In genomic region chr10:67725567-67725966, GRCh38 we compare ENCODE assay signal across 29 cellular contexts. TPM values are rescaled to one million over a fixed set of nuclear protein-coding genes. Genes with fewer than 3 reads are reported as not detected.
"Had no signal": no experiment of that assay in that cellular context is flagged by ENCODE, and none has a peak within 500 bp of the region (broad histone marks: within the 10 kb centered on the region; RNA-seq: fewer than 3 reads in every experiment).

No MANE protein-coding gene starts in this region.

- H3K27me3 Mint-ChIP-seq: activated naive CD8-positive, alpha-beta T cell treated with anti-CD3 and anti-CD28 coated beads for 36 hours; activated naive CD8-positive, alpha-beta T cell treated with anti-CD3 and anti-CD28 coated beads, Interleukin-2, amount 50 U/mL, for 24 hours had no signal

- H3K27ac Mint-ChIP-seq: activated CD4-positive, alpha-beta memory T cell treated with anti-CD3 and anti-CD28 coated beads for 36 hours; activated naive CD8-positive, alpha-beta T cell treated with anti-CD3 and anti-CD28 coated beads for 36 hours; activated naive CD8-positive, alpha-beta T cell treated with anti-CD3 and anti-CD28 coated beads, Interleukin-2, amount 50 U/mL, for 24 hours; effector memory CD8-positive, alpha-beta T cell; T-helper 17 cell; T-helper 2 cell treated with Interferon-gamma antibody and Interleukin-4, amounts not matched to agents 5 μg/mL and 100 μg/mL, for 36 hours had no signal

- H3K36me3 Mint-ChIP-seq: activated CD4-positive, alpha-beta memory T cell treated with anti-CD3 and anti-CD28 coated beads for 36 hours; activated naive CD8-positive, alpha-beta T cell treated with anti-CD3 and anti-CD28 coated beads for 36 hours had no signal

- H3K4me1 Mint-ChIP-seq: activated naive CD8-positive, alpha-beta T cell treated with anti-CD3 and anti-CD28 coated beads for 36 hours; activated naive CD8-positive, alpha-beta T cell treated with anti-CD3 and anti-CD28 coated beads, Interleukin-2, amount 50 U/mL, for 24 hours; T-helper 17 cell had no signal

- ATAC-seq: activated naive CD8-positive, alpha-beta T cell treated with anti-CD3 and anti-CD28 coated beads, Interleukin-2, amount 50 U/mL, for 24 hours; body of pancreas; effector memory CD8-positive, alpha-beta T cell; foreskin keratinocyte; gastrocnemius medialis; heart left ventricle; T-helper 17 cell had no signal

- H3K9me3 Mint-ChIP-seq: activated CD4-positive, alpha-beta memory T cell treated with anti-CD3 and anti-CD28 coated beads for 36 hours; activated naive CD8-positive, alpha-beta T cell treated with anti-CD3 and anti-CD28 coated beads for 36 hours; activated naive CD8-positive, alpha-beta T cell treated with anti-CD3 and anti-CD28 coated beads, Interleukin-2, amount 50 U/mL, for 24 hours; effector memory CD8-positive, alpha-beta T cell; T-helper 2 cell treated with Interferon-gamma antibody and Interleukin-4, amounts not matched to agents 5 μg/mL and 100 μg/mL, for 36 hours had no signal

- DNase-seq: activated CD4-positive, alpha-beta memory T cell treated with anti-CD3 and anti-CD28 coated beads for 36 hours; activated CD4-positive, alpha-beta T cell treated with anti-CD3 and anti-CD28 coated beads for 1 hour; activated CD4-positive, alpha-beta T cell treated with anti-CD3 and anti-CD28 coated beads for 48 hours; activated CD4-positive, alpha-beta T cell treated with anti-CD3 and anti-CD28 coated beads, Interleukin-2, amount 50 U/mL, for 1 hour; activated CD8-positive, alpha-beta memory T cell treated with anti-CD3 and anti-CD28 coated beads for 24 hours; activated gamma-delta T cell; activated naive CD4-positive, alpha-beta T cell; activated naive CD4-positive, alpha-beta T cell treated with anti-CD3 and anti-CD28 coated beads, Interleukin-2, amount 50 U/mL, for 16 hours; activated naive CD8-positive, alpha-beta T cell treated with anti-CD3 and anti-CD28 coated beads for 36 hours; activated naive CD8-positive, alpha-beta T cell treated with anti-CD3 and anti-CD28 coated beads, Interleukin-2, amount 50 U/mL, for 24 hours; activated T-cell treated with anti-CD3 and anti-CD28 coated beads, Interleukin-2, amount 50 U/mL, for 48 hours; adrenal gland; amygdala; aorta; body of pancreas; caudate nucleus; cortex of kidney; dermis blood vessel endothelial cell; effector CD4-positive, alpha-beta T cell; effector memory CD8-positive, alpha-beta T cell; erythroblast; foreskin keratinocyte; gastrocnemius medialis; glutamatergic neuron; heart left ventricle; T-helper 1 cell; T-helper 17 cell; T1000 had no signal

- H3K4me3 Mint-ChIP-seq: activated CD4-positive, alpha-beta memory T cell treated with anti-CD3 and anti-CD28 coated beads for 36 hours; activated naive CD8-positive, alpha-beta T cell treated with anti-CD3 and anti-CD28 coated beads for 36 hours; activated naive CD8-positive, alpha-beta T cell treated with anti-CD3 and anti-CD28 coated beads, Interleukin-2, amount 50 U/mL, for 24 hours; effector memory CD8-positive, alpha-beta T cell; T-helper 17 cell; T-helper 2 cell treated with Interferon-gamma antibody and Interleukin-4, amounts not matched to agents 5 μg/mL and 100 μg/mL, for 36 hours had no signal

RNA-seq across cellular contexts. Expression of gene CTNNA3, which starts 29.6 kb away (rescaled TPM):
- total RNA-seq: activated CD4-positive, alpha-beta memory T cell treated with anti-CD3 and anti-CD28 coated beads for 36 hours; activated naive CD8-positive, alpha-beta T cell treated with anti-CD3 and anti-CD28 coated beads for 36 hours; foreskin keratinocyte had no signal
